Comparison of ENCODE assay signal across 10 cellular contexts in the genomic region with DNA sequence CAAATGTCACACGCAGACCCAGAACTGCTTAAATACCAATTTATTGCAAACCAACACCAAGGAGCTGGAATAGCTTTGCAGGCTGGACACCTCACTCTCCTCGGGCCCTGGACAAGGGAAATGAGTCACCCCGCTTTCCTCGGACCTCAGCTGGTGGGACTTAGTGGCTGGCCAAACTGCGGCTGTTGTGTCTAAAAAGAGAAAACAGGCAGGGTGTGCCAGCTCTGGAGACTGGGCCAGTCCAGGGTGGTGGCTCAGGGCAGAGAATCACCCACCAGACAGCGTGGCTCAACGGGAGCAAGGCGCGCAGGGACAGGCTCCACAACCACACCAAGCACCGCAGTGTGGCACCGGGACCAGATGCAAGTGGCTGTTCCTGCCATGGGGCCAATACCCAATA. TPM values are rescaled to one million over a fixed set of nuclear protein-coding genes. Genes with fewer than 3 reads are reported as not detected.
DNase-seq lines count a peak whose midpoint lies in the region; ATAC-seq and TF ChIP-seq lines count a peak whose summit lies in the region.
"Had no signal": no experiment of that assay in that cellular context is flagged by ENCODE, and none has a peak within 500 bp of the region (broad histone marks: within the 10 kb centered on the region; RNA-seq: fewer than 3 reads in every experiment).

No MANE protein-coding gene starts in this region.

- no peak overlapping the region for H3K27ac ChIP-seq in tibial nerve

- WGBS in tibial nerve, 2 donors, result 79 to 86% methylated on average over 11 of the region's 11 CpGs

- intact Hi-C loops in posterior vena cava (cut with DNase I), result no loop called here

- H3K36me3 ChIP-seq in tibial nerve, result peaks cover 0 to 78% (median 2%) of the 10 kb centered on the region in 3 donors

- peaks cover 0 to 23% (median 6%) of the 10 kb centered on the region in 4 donors for H3K4me1 ChIP-seq in tibial nerve
- H3K4me1 ChIP-seq: Caco-2 had no signal

- TF ChIP-seq CTCF in tibial nerve (IDR thresholded peaks at IDR 0.05), result no peak

- no peaks in the 10 kb centered on the region for H3K27me3 ChIP-seq in tibial nerve

- DNase-seq in D341Med (ENCODE audit: low spot score) (peak; percentile 14), fibroblast of peridontal ligament (ENCODE audit: extremely low read depth) (peak; percentile 34), posterior vena cava (ENCODE audit: low spot score) (peak; percentile 86), GM19240 (ENCODE audit: insufficient read length, low spot score) (no peak), tibial nerve (ENCODE audit: low spot score in 2 of 2) (no peak), NCI-H526 (lab: John Stamatoyannopoulos, UW) (no peak)
- no peak for DNase-seq in activated CD4-positive, CD25-positive, alpha-beta regulatory T cell (lab: John Stamatoyannopoulos, UW)
- DNase-seq: Caco-2, NCI-H2171 had no signal

- TF ChIP-seq EP300 in tibial nerve (IDR thresholded peaks at IDR 0.05), result no peak

- no peak overlapping the region for H3K4me3 ChIP-seq in tibial nerve

- H3K9me3 ChIP-seq in tibial nerve, result no peaks in the 10 kb centered on the region
- H3K9me3 ChIP-seq: Caco-2 had no signal

- peak; percentile 54 for ATAC-seq in SK-N-SH treated with all-trans-retinoic acid at 6 μM for 48 hours

- TF ChIP-seq POLR2A in tibial nerve (IDR thresholded peaks at IDR 0.05), result no peak

TF ChIP-seq in SK-N-SH treated with all-trans-retinoic acid at 6 μM for 48 hours, 23 proteins besides CTCF, POLR2A, EP300 and RAD21:
- TF ChIP-seq CSDC2 (CRISPR knock-in tag; IDR thresholded peaks at IDR 0.05), result no peak
- no peak for TF ChIP-seq ZFP30 (CRISPR knock-in tag; IDR thresholded peaks at IDR 0.05)
- TF ChIP-seq ZFP3 (CRISPR knock-in tag; IDR thresholded peaks at IDR 0.05), result no peak
- TF ChIP-seq BACH2 (CRISPR knock-in tag; IDR thresholded peaks at IDR 0.05; ENCODE audit: borderline replicate concordance), result no peak
- TF ChIP-seq ARNTL (CRISPR knock-in tag; IDR thresholded peaks at IDR 0.05; ENCODE audit: borderline replicate concordance, low read depth), result no peak
- no peak for TF ChIP-seq PPARA (CRISPR knock-in tag; IDR thresholded peaks at IDR 0.05; ENCODE audit: borderline replicate concordance)

RNA-seq across cellular contexts. Expression of gene CAMK2B, which starts 58.2 kb away (rescaled TPM):
- 1 to 10 TPM; 1.2 to 3.5 TPM for total RNA-seq in posterior vena cava
- 10 to 100 TPM in 2 of 4 donors, 1 to 10 TPM in 2; 9.0 to 14.7 (median 10.9) TPM for total RNA-seq in tibial nerve
- total RNA-seq: Caco-2 had no signal

Comparison
In these comparisons a context has a peak if more than half of its experiments do, and no peak if none do; other contexts are left out.
1. DNase-seq: peak in D341Med (single experiment), fibroblast of peridontal ligament (single experiment) and posterior vena cava (single experiment); none in GM19240 (single experiment), activated CD4-positive, CD25-positive, alpha-beta regulatory T cell (0 of 4), tibial nerve (0 of 2) and NCI-H526 (0 of 2).